1 cellular context compared by ENCODE assay signal in the genomic region with DNA sequence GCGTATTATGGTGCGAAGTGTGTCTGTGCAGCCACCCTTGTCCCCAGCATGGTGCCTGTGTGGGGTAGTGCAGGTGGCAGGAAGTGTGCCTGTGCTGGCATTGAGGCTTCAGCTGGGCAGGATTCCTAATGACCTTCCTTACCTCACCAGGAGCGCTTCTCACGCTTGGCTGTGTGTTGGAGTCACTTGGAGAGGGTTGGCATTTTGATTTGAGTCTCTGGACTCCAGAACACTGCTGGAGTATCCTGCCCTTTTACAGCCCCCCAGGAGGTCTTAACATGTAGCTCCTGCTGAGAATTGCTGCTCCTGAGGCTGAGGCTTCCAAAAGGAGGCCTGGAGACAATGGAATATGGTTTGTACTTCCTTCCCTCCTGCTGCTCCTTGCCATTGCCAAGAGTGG.
TF ChIP-seq lines count a peak whose summit lies in the region.

No MANE protein-coding gene starts in this region.

TF ChIP-seq in HepG2, 621 proteins besides CTCF, POLR2A, EP300 and RAD21 (continued from another document):
- TF ChIP-seq, protein P1, sequence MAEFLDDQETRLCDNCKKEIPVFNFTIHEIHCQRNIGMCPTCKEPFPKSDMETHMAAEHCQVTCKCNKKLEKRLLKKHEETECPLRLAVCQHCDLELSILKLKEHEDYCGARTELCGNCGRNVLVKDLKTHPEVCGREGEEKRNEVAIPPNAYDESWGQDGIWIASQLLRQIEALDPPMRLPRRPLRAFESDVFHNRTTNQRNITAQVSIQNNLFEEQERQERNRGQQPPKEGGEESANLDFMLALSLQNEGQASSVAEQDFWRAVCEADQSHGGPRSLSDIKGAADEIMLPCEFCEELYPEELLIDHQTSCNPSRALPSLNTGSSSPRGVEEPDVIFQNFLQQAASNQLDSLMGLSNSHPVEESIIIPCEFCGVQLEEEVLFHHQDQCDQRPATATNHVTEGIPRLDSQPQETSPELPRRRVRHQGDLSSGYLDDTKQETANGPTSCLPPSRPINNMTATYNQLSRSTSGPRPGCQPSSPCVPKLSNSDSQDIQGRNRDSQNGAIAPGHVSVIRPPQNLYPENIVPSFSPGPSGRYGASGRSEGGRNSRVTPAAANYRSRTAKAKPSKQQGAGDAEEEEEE (CRISPR knock-in tag; IDR thresholded peaks at IDR 0.05; ENCODE audit: borderline replicate concordance) = no peak
TF ChIP-seq in HepG2: peak in this region for 0.
